In genomic region chr12:43760396-43760795, GRCh38 we compare ENCODE assay signal across 1 cellular context.
TF ChIP-seq lines count a peak whose summit lies in the region.

No MANE protein-coding gene starts in this region.

TF ChIP-seq in GM12878, 131 proteins besides CTCF, POLR2A, EP300 and RAD21:
- no peak for TF ChIP-seq BCL3 (IDR thresholded peaks at IDR 0.05; ENCODE audit: borderline replicate concordance, insufficient read depth, low read depth, low read length, poor library complexity, severe bottlenecking)
- TF ChIP-seq BRCA1 (IDR thresholded peaks at IDR 0.05; ENCODE audit: low read depth, low read length) = no peak
- TF ChIP-seq RCOR1 (conservative IDR thresholded peaks at IDR 0.05; ENCODE audit: low read depth, low read length) = no peak
- no peak for TF ChIP-seq RFX5 (IDR thresholded peaks at IDR 0.05; ENCODE audit: low read depth, low read length)
- TF ChIP-seq BHLHE40 (IDR thresholded peaks at IDR 0.05; ENCODE audit: borderline replicate concordance in 1 of 2, low read depth in 2 of 2, low read length in 1 of 2) = no peak
- TF ChIP-seq LARP7 (IDR thresholded peaks at IDR 0.05) = no peak
- no peak for TF ChIP-seq WRNIP1 (IDR thresholded peaks at IDR 0.05; ENCODE audit: borderline replicate concordance, low read depth, low read length)
